In the genomic region with DNA sequence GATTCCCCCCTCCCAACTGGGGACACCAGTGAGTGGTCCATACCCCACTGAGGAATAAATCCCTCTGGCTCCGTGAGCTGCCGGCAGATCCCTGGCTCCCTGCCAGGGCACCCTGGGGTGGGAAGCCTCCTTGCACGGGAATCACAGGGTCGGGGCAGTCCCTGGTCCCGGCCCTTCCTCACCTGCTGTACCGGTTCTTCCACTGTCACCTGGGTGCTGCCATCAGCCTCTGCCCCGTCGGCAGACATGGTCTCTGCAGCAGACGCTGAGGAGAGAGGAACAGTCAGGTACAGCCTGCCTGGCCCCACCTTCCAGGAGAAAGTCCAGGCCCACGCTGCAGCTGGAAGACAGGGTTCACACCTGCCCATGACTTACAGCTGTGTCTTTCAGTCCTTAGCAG, we compare ENCODE assay signal across 18 cellular contexts. TPM values are rescaled to one million over a fixed set of nuclear protein-coding genes. Genes with fewer than 3 reads are reported as not detected.
DNase-seq lines count a peak whose midpoint lies in the region; ATAC-seq, FAIRE-seq and TF ChIP-seq lines count a peak whose summit lies in the region.
"Had no signal": no experiment of that assay in that cellular context is flagged by ENCODE, and none has a peak within 500 bp of the region (broad histone marks: within the 10 kb centered on the region; RNA-seq: fewer than 3 reads in every experiment).

No MANE protein-coding gene starts in this region.

- FAIRE-seq in pancreas (lab: Jason Lieb, UNC) (no peak), RCC 7860 (lab: Jason Lieb, UNC) (no peak)
- FAIRE-seq: endothelial cell of umbilical vein had no signal

- H3K4me3 Mint-ChIP-seq in activated CD4-positive, alpha-beta T cell treated with anti-CD3 and anti-CD28 coated beads, Interleukin-2, amount 10 ng/mL, durations not matched to agents 24 days and 14 days = no peak overlapping the region
- H3K4me3 Mint-ChIP-seq: B cell had no signal

- H3K4me1 ChIP-seq in body of pancreas (peaks cover 11% of the 10 kb centered on the region), pancreas (peaks cover 0 to 5% (median 0%) of the 10 kb centered on the region in 3 donors), spleen (peaks cover 0 to 25% (median 11%) of the 10 kb centered on the region in 6 donors), aorta (ENCODE audit: control insufficient read depth in 1 of 2, insufficient read depth in 2 of 2, low read length in 2 of 2) (no peaks in the 10 kb centered on the region)
- H3K4me1 ChIP-seq: parathyroid adenoma had no signal

- DNase-seq in DMS153 (lab: John Stamatoyannopoulos, UW) (peak; percentile 80), NCI-H1417 treated with DMSO at 0.1 percent for 48 hours (lab: John Stamatoyannopoulos, UW) (peak; percentile 53), body of pancreas (peak in 3 of 4 donors; percentile 31 to 45 (median 40)), pancreas (peak in 5 of 6 donors; percentile 18 to 75 (median 51)), spleen (no peak), aorta (no peak), RCC 7860 (ENCODE audit: low spot score) (no peak)
- DNase-seq in activated CD4-positive, alpha-beta T cell treated with anti-CD3 and anti-CD28 coated beads, Interleukin-2, amount 10 ng/mL, durations not matched to agents 24 days and 14 days = no peak
- DNase-seq: activated CD8-positive, alpha-beta memory T cell treated with anti-CD3 and anti-CD28 coated beads for 24 hours; activated naive CD4-positive, alpha-beta T cell treated with Interleukin-2 at 50 U/mL for 16 hours; GF-D8; SHP77 had no signal

- H3K27me3 ChIP-seq in body of pancreas (no peaks in the 10 kb centered on the region), pancreas (no peaks in the 10 kb centered on the region), spleen (replicated peaks in 1 of 7) (no peaks in the 10 kb centered on the region), aorta (ENCODE audit: control insufficient read depth in 1 of 2, insufficient read depth in 2 of 2, low read length in 1 of 2) (no peaks in the 10 kb centered on the region)
- H3K27me3 ChIP-seq: cardiac muscle cell had no signal

- H3K36me3 ChIP-seq in body of pancreas (replicated peaks in 1 of 2; ENCODE audit: insufficient read depth in 1 of 2, low read depth in 2 of 2) = peaks cover 0 to 9% of the 10 kb centered on the region in 2 donors
- H3K36me3 ChIP-seq in pancreas = peaks cover 0 to 21% (median 6%) of the 10 kb centered on the region in 3 donors
- peaks cover 0 to 82% (median 47%) of the 10 kb centered on the region in 6 donors for H3K36me3 ChIP-seq in spleen
- peaks cover 0 to 2% of the 10 kb centered on the region in 2 donors for H3K36me3 ChIP-seq in aorta (ENCODE audit: control insufficient read depth in 1 of 2, insufficient read depth in 2 of 2, low read length in 1 of 2)

- intact Hi-C loops in body of pancreas (cut with DNase I) (no loop called here), pancreas (cut with DNase I) (no loop called here), spleen (cut with DNase I; ENCODE audit: low total_unique reads) (no loop called here), aorta (cut with DNase I) (no loop called here)
- intact Hi-C loops in activated CD4-positive, alpha-beta T cell treated with anti-CD3 and anti-CD28 coated beads, Interleukin-2, amount 10 ng/mL, durations not matched to agents 24 days and 14 days (cut with micrococcal nuclease) = no loop called here

- no peaks in the 10 kb centered on the region for H3K27me3 Mint-ChIP-seq in activated CD4-positive, alpha-beta T cell treated with anti-CD3 and anti-CD28 coated beads, Interleukin-2, amount 10 ng/mL, durations not matched to agents 24 days and 14 days
- H3K27me3 Mint-ChIP-seq: B cell had no signal

- no peak overlapping the region for H3K27ac Mint-ChIP-seq in activated CD4-positive, alpha-beta T cell treated with anti-CD3 and anti-CD28 coated beads, Interleukin-2, amount 10 ng/mL, durations not matched to agents 24 days and 14 days
- H3K27ac Mint-ChIP-seq: B cell had no signal

- peaks cover 5% of the 10 kb centered on the region for H3K36me3 Mint-ChIP-seq in activated CD4-positive, alpha-beta T cell treated with anti-CD3 and anti-CD28 coated beads, Interleukin-2, amount 10 ng/mL, durations not matched to agents 24 days and 14 days (ENCODE audit: low read depth)

- TF ChIP-seq CTCF in body of pancreas (IDR thresholded peaks at IDR 0.05) (no peak), pancreas (IDR thresholded peaks at IDR 0.05) (no peak), spleen (IDR thresholded peaks at IDR 0.05 in 8 of 11, conservative IDR thresholded peaks at IDR 0.05 in 3 of 11) (no peak)

- no peaks in the 10 kb centered on the region for H3K9me3 ChIP-seq in body of pancreas
- no peaks in the 10 kb centered on the region for H3K9me3 ChIP-seq in pancreas
- no peaks in the 10 kb centered on the region for H3K9me3 ChIP-seq in spleen
- no peaks in the 10 kb centered on the region for H3K9me3 ChIP-seq in aorta (ENCODE audit: control insufficient read depth, low read length)

- TF ChIP-seq POLR2A in body of pancreas (IDR thresholded peaks at IDR 0.05) (no peak), spleen (IDR thresholded peaks at IDR 0.05) (no peak)

- H3K9me3 Mint-ChIP-seq in activated CD4-positive, alpha-beta T cell treated with anti-CD3 and anti-CD28 coated beads, Interleukin-2, amount 10 ng/mL, durations not matched to agents 24 days and 14 days = no peaks in the 10 kb centered on the region

- H3K4me3 ChIP-seq in body of pancreas (no peak overlapping the region), pancreas (no peak overlapping the region), spleen (no peak overlapping the region), aorta (ENCODE audit: low read length in 2 of 2) (no peak overlapping the region)
- H3K4me3 ChIP-seq: cardiac muscle cell had no signal

- WGBS in body of pancreas, 2 donors = 12 to 54% methylated on average over 2 to 10 of the region's 10 CpGs
- 17 to 21% methylated on average over 10 of the region's 10 CpGs for WGBS in pancreas, 2 donors
- WGBS in spleen, 5 donors = 74 to 93% (median 86%) methylated on average over 4 to 10 of the region's 10 CpGs
- 70 to 71% methylated on average over 9 to 10 of the region's 10 CpGs for WGBS in aorta, 2 donors

- H3K4me1 Mint-ChIP-seq in activated CD4-positive, alpha-beta T cell treated with anti-CD3 and anti-CD28 coated beads, Interleukin-2, amount 10 ng/mL, durations not matched to agents 24 days and 14 days = peaks cover 4% of the 10 kb centered on the region

- ATAC-seq in body of pancreas = peak; percentile 56
- peak; percentile 33 to 86 (median 62) for ATAC-seq in pancreas
- no peak for ATAC-seq in aorta (ENCODE audit: low FRiP score)

- no peak overlapping the region for H3K27ac ChIP-seq in body of pancreas
- no peak overlapping the region for H3K27ac ChIP-seq in pancreas
- H3K27ac ChIP-seq in spleen = no peak overlapping the region
- no peak overlapping the region for H3K27ac ChIP-seq in aorta (ENCODE audit: low read depth in 1 of 2, low read length in 2 of 2)
- H3K27ac ChIP-seq: cardiac muscle cell, KMS-11, parathyroid adenoma had no signal

RNA-seq across cellular contexts. Expression of gene PLIN3, which starts 6.3 kb away (rescaled TPM):
- total RNA-seq in body of pancreas = 10 to 100 TPM; 18.4 to 28.0 TPM
- 10 to 100 TPM in 5 of 6 donors, 1 to 10 TPM in 1; 9.3 to 27.5 (median 13.0) TPM for total RNA-seq in pancreas
- 10 to 100 TPM in 1 of 2 donors, 1 to 10 TPM in 1; 9.6 to 34.2 TPM for polyA plus RNA-seq in pancreas
- total RNA-seq in spleen = 10 to 100 TPM; 26.7 to 63.5 (median 46.9) TPM
- polyA plus RNA-seq in spleen = 10 to 100 TPM; 28.0 to 40.0 (median 29.3) TPM
- 10 to 100 TPM; 56.4 to 68.4 TPM for total RNA-seq in aorta
- polyA plus RNA-seq in aorta = 10 to 100 TPM; 53.2 to 56.5 TPM
- 28.6 and 34.4 TPM in 2 replicates for total RNA-seq in activated CD4-positive, alpha-beta T cell treated with anti-CD3 and anti-CD28 coated beads, Interleukin-2, amount 10 ng/mL, durations not matched to agents 24 days and 14 days

RNA-seq across cellular contexts. Expression of gene TICAM1, which starts 29.6 kb away (rescaled TPM):
- total RNA-seq in body of pancreas = 10 to 100 TPM in 1 of 2 donors, 1 to 10 TPM in 1; 5.4 to 12.9 TPM
- total RNA-seq in pancreas = 10 to 100 TPM in 1 of 6 donors, 1 to 10 TPM in 5; 4.9 to 14.1 (median 6.4) TPM
- polyA plus RNA-seq in pancreas = 10 to 100 TPM; 10.7 to 13.9 TPM
- total RNA-seq in spleen = 10 to 100 TPM; 10.2 to 21.0 (median 14.7) TPM
- polyA plus RNA-seq in spleen = 10 to 100 TPM in 1 of 3 donors, 1 to 10 TPM in 2; 4.4 to 12.5 (median 4.6) TPM
- 10 to 100 TPM; 14.0 to 18.5 TPM for total RNA-seq in aorta
- 1 to 10 TPM; 6.9 to 7.7 TPM for polyA plus RNA-seq in aorta
- 33.8 and 33.9 TPM in 2 replicates for total RNA-seq in activated CD4-positive, alpha-beta T cell treated with anti-CD3 and anti-CD28 coated beads, Interleukin-2, amount 10 ng/mL, durations not matched to agents 24 days and 14 days

RNA-seq across cellular contexts. Expression of gene ARRDC5, which starts 41.5 kb away (rescaled TPM):
- total RNA-seq in body of pancreas (not detected), pancreas (under 1 TPM in 3 of 6 donors, not detected in 3; 0.12 to 0.15 (median 0.14) TPM), spleen (1 to 10 TPM; 4.1 to 9.4 (median 7.3) TPM), aorta (under 1 TPM; 0.36 to 0.90 TPM)
- polyA plus RNA-seq in pancreas (under 1 TPM in 1 of 2 donors, not detected in 1; 0.09 TPM), spleen (1 to 10 TPM; 1.4 to 1.9 (median 1.6) TPM), aorta (not detected)
- total RNA-seq in activated CD4-positive, alpha-beta T cell treated with anti-CD3 and anti-CD28 coated beads, Interleukin-2, amount 10 ng/mL, durations not matched to agents 24 days and 14 days = 0.24 and 0.28 TPM in 2 replicates
- total RNA-seq: cardiac muscle cell, endothelial cell of umbilical vein, lung microvascular endothelial cell had no signal
- polyA plus RNA-seq: cardiac muscle cell had no signal

RNA-seq across cellular contexts. Expression of gene UHRF1, which starts 48.2 kb away (rescaled TPM):
- total RNA-seq in body of pancreas (1 to 10 TPM; 2.1 to 3.3 TPM), pancreas (1 to 10 TPM in 3 of 6 donors, under 1 TPM in 3; 0.28 to 1.7 (median 0.96) TPM), spleen (10 to 100 TPM in 1 of 7 donors, 1 to 10 TPM in 6; 2.1 to 10.8 (median 5.9) TPM), aorta (1 to 10 TPM; 3.4 to 3.9 TPM)
- polyA plus RNA-seq in pancreas (under 1 TPM; 0.45 to 0.84 TPM), spleen (1 to 10 TPM; 1.5 to 6.8 (median 3.3) TPM), aorta (1 to 10 TPM in 1 of 2 donors, under 1 TPM in 1; 0.64 to 1.1 TPM)
- total RNA-seq in activated CD4-positive, alpha-beta T cell treated with anti-CD3 and anti-CD28 coated beads, Interleukin-2, amount 10 ng/mL, durations not matched to agents 24 days and 14 days = 158 and 161 TPM in 2 replicates

Comparison
In these comparisons a context has a peak if more than half of its experiments do, and no peak if none do; other contexts are left out.
1. DNase-seq: peak in DMS153 (single experiment), NCI-H1417 treated with DMSO at 0.1 percent for 48 hours (single experiment), body of pancreas (3 of 4) and pancreas (5 of 6); none in spleen (single experiment), aorta (0 of 2), activated CD4-positive, alpha-beta T cell treated with anti-CD3 and anti-CD28 coated beads, Interleukin-2, amount 10 ng/mL, durations not matched to agents 24 days and 14 days (single experiment) and RCC 7860 (single experiment).